ENCODE assay signal across 19 cellular contexts in the genomic region with DNA sequence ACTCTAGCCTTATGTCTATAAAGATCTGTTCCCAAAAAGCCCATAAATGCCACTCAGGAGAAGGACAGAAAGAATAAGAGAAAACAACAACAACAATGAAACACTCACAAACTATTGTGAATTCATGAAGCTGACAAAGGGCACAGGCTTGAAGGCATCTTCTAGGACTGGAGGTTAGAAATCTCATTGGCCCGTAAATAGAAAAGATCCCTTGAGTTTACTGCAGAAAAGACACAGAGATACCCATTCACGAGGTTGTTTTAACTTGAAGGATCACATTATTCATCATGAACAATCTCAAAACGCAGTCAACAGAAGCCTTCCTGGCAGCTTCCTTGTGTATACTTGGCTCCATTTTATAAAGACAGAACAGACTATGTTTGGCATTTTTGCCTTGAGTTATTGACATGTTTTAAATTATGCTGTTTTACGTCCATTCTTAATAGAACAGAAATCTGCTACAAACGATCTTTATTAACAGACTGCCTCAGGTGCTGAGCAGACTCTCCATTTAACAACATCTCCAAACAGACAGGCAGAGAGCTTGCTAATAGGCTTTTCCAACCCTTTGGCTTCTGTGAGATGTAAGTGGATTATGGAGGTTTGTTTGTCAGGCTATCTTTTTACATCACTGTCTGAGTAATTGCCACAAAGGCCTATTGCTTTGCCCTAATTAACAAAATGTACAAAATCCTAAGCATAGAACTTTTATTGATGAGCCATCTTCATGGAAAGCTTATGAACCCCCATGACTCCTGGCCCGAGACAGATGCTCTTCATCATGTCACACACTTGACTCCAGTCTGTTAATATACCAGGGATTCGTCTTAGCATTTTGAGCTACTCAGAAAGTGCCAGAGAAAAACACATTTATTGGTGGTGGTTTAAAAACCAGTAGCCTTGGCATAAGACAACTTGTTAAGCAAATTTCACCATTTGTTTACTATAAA.
DNase-seq lines count a peak whose midpoint lies in the region; ATAC-seq, FAIRE-seq and TF ChIP-seq lines count a peak whose summit lies in the region.
"Had no signal": no experiment of that assay in that cellular context is flagged by ENCODE, and none has a peak within 500 bp of the region (broad histone marks: within the 10 kb centered on the region; RNA-seq: fewer than 3 reads in every experiment).

No MANE protein-coding gene starts in this region.

- ATAC-seq in SK-N-SH treated with all-trans-retinoic acid at 6 μM for 48 hours (no peak), upper lobe of right lung (no peak), HG02759 (IDR thresholded peaks at IDR 0.05; ENCODE audit: unreplicated experiment) (no peak), GM19463 (IDR thresholded peaks at IDR 0.05; ENCODE audit: unreplicated experiment) (no peak)

- TF ChIP-seq CTCF in tibial artery (IDR thresholded peaks at IDR 0.05): no peak
- TF ChIP-seq CTCF in upper lobe of right lung (IDR thresholded peaks at IDR 0.05): no peak

- H3K27ac ChIP-seq in tibial artery (peak overlapping the region; percentile 8 to 52), upper lobe of right lung (no peak overlapping the region)
- H3K27ac ChIP-seq: GM23248 had no signal

- intact Hi-C loops in tibial artery (cut with DNase I; ENCODE audit: low total_unique reads): no loop called here
- intact Hi-C loops in upper lobe of right lung (cut with DNase I): no loop called here

- no peaks in the 10 kb centered on the region for H3K36me3 ChIP-seq in tibial artery
- no peaks in the 10 kb centered on the region for H3K36me3 ChIP-seq in upper lobe of right lung

- H3K4me3 ChIP-seq in tibial artery (no peak overlapping the region), upper lobe of right lung (no peak overlapping the region)
- H3K4me3 ChIP-seq: GM23248 had no signal

- FAIRE-seq in islet of Langerhans (lab: Jason Lieb, UNC): peak; percentile 62
- FAIRE-seq: GM18507 had no signal

- H3K27me3 ChIP-seq in tibial artery: no peaks in the 10 kb centered on the region
- no peaks in the 10 kb centered on the region for H3K27me3 ChIP-seq in upper lobe of right lung

- H3K4me1 ChIP-seq in tibial artery (peaks cover 0 to 47% (median 17%) of the 10 kb centered on the region in 4 donors), upper lobe of right lung (peaks cover 11% of the 10 kb centered on the region)

- H3K9me3 ChIP-seq in tibial artery: no peaks in the 10 kb centered on the region
- no peaks in the 10 kb centered on the region for H3K9me3 ChIP-seq in upper lobe of right lung

- DNase-seq in NCI-H2171 treated with DMSO at 0.1 percent for 48 hours (lab: John Stamatoyannopoulos, UW) (peak; percentile 1), NCI-H2171 (lab: John Stamatoyannopoulos, UW) (no peak), tibial artery (no peak), upper lobe of right lung (no peak)
- DNase-seq: activated CD4-positive, alpha-beta T cell treated with anti-CD3 and anti-CD28 coated beads for 48 hours; central memory CD4-positive, alpha-beta T cell; COR-L47; GM23248; head of caudate nucleus; naive B cell; NCI-H1105 treated with DMSO at 0.1 percent for 48 hours; NCI-H748 treated with DMSO at 0.1 percent for 48 hours; stimulated activated CD4-positive, alpha-beta T cell treated with anti-CD3 and anti-CD28 coated beads, Interleukin-2, amount 100 ng/mL, for 24 hours; stimulated activated CD8-positive, alpha-beta memory T cell treated with anti-CD3 and anti-CD28 coated beads, Interleukin-4, amount 100 ng/mL, for 48 hours had no signal

TF ChIP-seq in SK-N-SH treated with all-trans-retinoic acid at 6 μM for 48 hours, 23 proteins besides CTCF, POLR2A, EP300 and RAD21 (continues in another document):
- TF ChIP-seq ZNF8 (CRISPR knock-in tag; IDR thresholded peaks at IDR 0.05) (no peak; the same call in 1 of the 2 replicates), TCF4 (CRISPR knock-in tag; IDR thresholded peaks at IDR 0.05; ENCODE audit: borderline replicate concordance) (peak; percentile 77; the same call in 1 of the 2 replicates), ISL1 (CRISPR knock-in tag; IDR thresholded peaks at IDR 0.05) (0 out of 2 replicates have a peak, but pooled peaks have one; percentile 12), SNAI2 (CRISPR knock-in tag; IDR thresholded peaks at IDR 0.05) (no peak), ZFP3 (CRISPR knock-in tag; IDR thresholded peaks at IDR 0.05) (no peak), ARNTL (CRISPR knock-in tag; IDR thresholded peaks at IDR 0.05; ENCODE audit: borderline replicate concordance, low read depth) (no peak), RARB (CRISPR knock-in tag; IDR thresholded peaks at IDR 0.05) (no peak), ZC3H10 (CRISPR knock-in tag; IDR thresholded peaks at IDR 0.05) (no peak), CSDC2 (CRISPR knock-in tag; IDR thresholded peaks at IDR 0.05) (no peak), ZNF565 (CRISPR knock-in tag; conservative IDR thresholded peaks at IDR 0.05; ENCODE audit: low read depth) (no peak), ESRRG (CRISPR knock-in tag; IDR thresholded peaks at IDR 0.05) (no peak), TOX (CRISPR knock-in tag; IDR thresholded peaks at IDR 0.05; ENCODE audit: borderline replicate concordance) (no peak), ZFP30 (CRISPR knock-in tag; IDR thresholded peaks at IDR 0.05) (no peak), GLIS3 (CRISPR knock-in tag; IDR thresholded peaks at IDR 0.05) (0 out of 2 replicates have a peak, but pooled peaks have one; percentile 3), BACH2 (CRISPR knock-in tag; IDR thresholded peaks at IDR 0.05; ENCODE audit: borderline replicate concordance) (no peak), PPARA (CRISPR knock-in tag; IDR thresholded peaks at IDR 0.05; ENCODE audit: borderline replicate concordance) (peak; percentile 50; the same call in 1 of the 2 replicates)
- TF ChIP-seq, protein P1, sequence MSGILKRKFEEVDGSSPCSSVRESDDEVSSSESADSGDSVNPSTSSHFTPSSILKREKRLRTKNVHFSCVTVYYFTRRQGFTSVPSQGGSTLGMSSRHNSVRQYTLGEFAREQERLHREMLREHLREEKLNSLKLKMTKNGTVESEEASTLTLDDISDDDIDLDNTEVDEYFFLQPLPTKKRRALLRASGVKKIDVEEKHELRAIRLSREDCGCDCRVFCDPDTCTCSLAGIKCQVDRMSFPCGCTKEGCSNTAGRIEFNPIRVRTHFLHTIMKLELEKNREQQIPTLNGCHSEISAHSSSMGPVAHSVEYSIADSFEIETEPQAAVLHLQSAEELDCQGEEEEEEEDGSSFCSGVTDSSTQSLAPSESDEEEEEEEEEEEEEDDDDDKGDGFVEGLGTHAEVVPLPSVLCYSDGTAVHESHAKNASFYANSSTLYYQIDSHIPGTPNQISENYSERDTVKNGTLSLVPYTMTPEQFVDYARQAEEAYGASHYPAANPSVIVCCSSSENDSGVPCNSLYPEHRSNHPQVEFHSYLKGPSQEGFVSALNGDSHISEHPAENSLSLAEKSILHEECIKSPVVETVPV (CRISPR knock-in tag; IDR thresholded peaks at IDR 0.05): no peak
- TF ChIP-seq, protein P2, sequence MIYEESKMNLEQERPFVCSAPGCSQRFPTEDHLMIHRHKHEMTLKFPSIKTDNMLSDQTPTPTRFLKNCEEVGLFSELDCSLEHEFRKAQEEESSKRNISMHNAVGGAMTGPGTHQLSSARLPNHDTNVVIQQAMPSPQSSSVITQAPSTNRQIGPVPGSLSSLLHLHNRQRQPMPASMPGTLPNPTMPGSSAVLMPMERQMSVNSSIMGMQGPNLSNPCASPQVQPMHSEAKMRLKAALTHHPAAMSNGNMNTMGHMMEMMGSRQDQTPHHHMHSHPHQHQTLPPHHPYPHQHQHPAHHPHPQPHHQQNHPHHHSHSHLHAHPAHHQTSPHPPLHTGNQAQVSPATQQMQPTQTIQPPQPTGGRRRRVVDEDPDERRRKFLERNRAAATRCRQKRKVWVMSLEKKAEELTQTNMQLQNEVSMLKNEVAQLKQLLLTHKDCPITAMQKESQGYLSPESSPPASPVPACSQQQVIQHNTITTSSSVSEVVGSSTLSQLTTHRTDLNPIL (CRISPR knock-in tag; IDR thresholded peaks at IDR 0.05; ENCODE audit: low read depth): no peak
- TF ChIP-seq, protein P3, sequence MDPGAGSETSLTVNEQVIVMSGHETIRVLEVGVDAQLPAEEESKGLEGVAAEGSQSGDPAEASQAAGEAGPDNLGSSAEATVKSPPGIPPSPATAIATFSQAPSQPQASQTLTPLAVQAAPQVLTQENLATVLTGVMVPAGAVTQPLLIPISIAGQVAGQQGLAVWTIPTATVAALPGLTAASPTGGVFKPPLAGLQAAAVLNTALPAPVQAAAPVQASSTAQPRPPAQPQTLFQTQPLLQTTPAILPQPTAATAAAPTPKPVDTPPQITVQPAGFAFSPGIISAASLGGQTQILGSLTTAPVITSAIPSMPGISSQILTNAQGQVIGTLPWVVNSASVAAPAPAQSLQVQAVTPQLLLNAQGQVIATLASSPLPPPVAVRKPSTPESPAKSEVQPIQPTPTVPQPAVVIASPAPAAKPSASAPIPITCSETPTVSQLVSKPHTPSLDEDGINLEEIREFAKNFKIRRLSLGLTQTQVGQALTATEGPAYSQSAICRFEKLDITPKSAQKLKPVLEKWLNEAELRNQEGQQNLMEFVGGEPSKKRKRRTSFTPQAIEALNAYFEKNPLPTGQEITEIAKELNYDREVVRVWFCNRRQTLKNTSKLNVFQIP (CRISPR knock-in tag; IDR thresholded peaks at IDR 0.05; ENCODE audit: borderline replicate concordance, low read depth): no peak
- TF ChIP-seq, protein P4, sequence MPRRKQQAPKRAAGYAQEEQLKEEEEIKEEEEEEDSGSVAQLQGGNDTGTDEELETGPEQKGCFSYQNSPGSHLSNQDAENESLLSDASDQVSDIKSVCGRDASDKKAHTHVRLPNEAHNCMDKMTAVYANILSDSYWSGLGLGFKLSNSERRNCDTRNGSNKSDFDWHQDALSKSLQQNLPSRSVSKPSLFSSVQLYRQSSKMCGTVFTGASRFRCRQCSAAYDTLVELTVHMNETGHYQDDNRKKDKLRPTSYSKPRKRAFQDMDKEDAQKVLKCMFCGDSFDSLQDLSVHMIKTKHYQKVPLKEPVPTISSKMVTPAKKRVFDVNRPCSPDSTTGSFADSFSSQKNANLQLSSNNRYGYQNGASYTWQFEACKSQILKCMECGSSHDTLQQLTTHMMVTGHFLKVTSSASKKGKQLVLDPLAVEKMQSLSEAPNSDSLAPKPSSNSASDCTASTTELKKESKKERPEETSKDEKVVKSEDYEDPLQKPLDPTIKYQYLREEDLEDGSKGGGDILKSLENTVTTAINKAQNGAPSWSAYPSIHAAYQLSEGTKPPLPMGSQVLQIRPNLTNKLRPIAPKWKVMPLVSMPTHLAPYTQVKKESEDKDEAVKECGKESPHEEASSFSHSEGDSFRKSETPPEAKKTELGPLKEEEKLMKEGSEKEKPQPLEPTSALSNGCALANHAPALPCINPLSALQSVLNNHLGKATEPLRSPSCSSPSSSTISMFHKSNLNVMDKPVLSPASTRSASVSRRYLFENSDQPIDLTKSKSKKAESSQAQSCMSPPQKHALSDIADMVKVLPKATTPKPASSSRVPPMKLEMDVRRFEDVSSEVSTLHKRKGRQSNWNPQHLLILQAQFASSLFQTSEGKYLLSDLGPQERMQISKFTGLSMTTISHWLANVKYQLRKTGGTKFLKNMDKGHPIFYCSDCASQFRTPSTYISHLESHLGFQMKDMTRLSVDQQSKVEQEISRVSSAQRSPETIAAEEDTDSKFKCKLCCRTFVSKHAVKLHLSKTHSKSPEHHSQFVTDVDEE (CRISPR knock-in tag; IDR thresholded peaks at IDR 0.05): peak; percentile 85
